ENCODE assay signal across 7 cellular contexts in genomic region chr9:78106586-78106985, GRCh38.
A peak's percentile ranks its signal among the peaks of the same experiment; 100 is the strongest.
DNase-seq lines count a peak whose midpoint lies in the region; ATAC-seq and TF ChIP-seq lines count a peak whose summit lies in the region.
"Not testable (repeated sequence)": the region's sequence is repeated elsewhere in the genome, so short reads cannot be mapped to it uniquely, and the experiment has no call there.

No MANE protein-coding gene starts in this region.

- intact Hi-C loops in activated CD4-positive, alpha-beta T cell treated with anti-CD3 and anti-CD28 coated beads for 36 hours (cut with DNase I, micrococcal nuclease), result not testable (repeated sequence)
- intact Hi-C loops in natural killer cell (cut with micrococcal nuclease), result loop anchor here (10.0 kb wide), 1 partner anchor 108 kb away; no protein-coding TSS in a partner anchor

- H3K36me3 Mint-ChIP-seq in activated CD4-positive, alpha-beta T cell treated with anti-CD3 and anti-CD28 coated beads for 36 hours (ENCODE audit: low read depth); activated T-helper 17 cell treated with anti-CD3 and anti-CD28 coated beads, Interleukin-2, amount 50 U/mL, for 72 hours (ENCODE audit: low read depth); natural killer cell: not testable (repeated sequence)
- peaks cover 45% of the 10 kb centered on the region for H3K36me3 Mint-ChIP-seq in activated CD8-positive, alpha-beta T cell treated with anti-CD3 and anti-CD28 coated beads, Interleukin-2, amount 10 ng/mL, durations not matched to agents 7 days and 5 days (ENCODE audit: low read depth)
- peaks cover 15% of the 10 kb centered on the region for H3K36me3 Mint-ChIP-seq in activated naive CD8-positive, alpha-beta T cell treated with anti-CD3 and anti-CD28 coated beads, Interleukin-2, amount 50 U/mL, for 24 hours (ENCODE audit: low read depth)

- not testable (repeated sequence) for H3K27ac Mint-ChIP-seq in activated CD4-positive, alpha-beta T cell treated with anti-CD3 and anti-CD28 coated beads for 36 hours; activated T-helper 17 cell treated with anti-CD3 and anti-CD28 coated beads, Interleukin-2, amount 50 U/mL, for 72 hours
- peak overlapping the region; percentile 20 for H3K27ac Mint-ChIP-seq in activated CD8-positive, alpha-beta T cell treated with anti-CD3 and anti-CD28 coated beads, Interleukin-2, amount 10 ng/mL, durations not matched to agents 7 days and 5 days
- peak overlapping the region; percentile 18 for H3K27ac Mint-ChIP-seq in activated naive CD8-positive, alpha-beta T cell treated with anti-CD3 and anti-CD28 coated beads, Interleukin-2, amount 50 U/mL, for 24 hours
- peak overlapping the region in 1 of 2 donors; percentile 27 for H3K27ac Mint-ChIP-seq in natural killer cell

- H3K9me3 Mint-ChIP-seq in activated CD4-positive, alpha-beta T cell treated with anti-CD3 and anti-CD28 coated beads for 36 hours (ENCODE audit: low read depth); activated T-helper 17 cell treated with anti-CD3 and anti-CD28 coated beads, Interleukin-2, amount 50 U/mL, for 72 hours; natural killer cell: not testable (repeated sequence)
- H3K9me3 Mint-ChIP-seq in activated CD8-positive, alpha-beta T cell treated with anti-CD3 and anti-CD28 coated beads, Interleukin-2, amount 10 ng/mL, durations not matched to agents 7 days and 5 days (ENCODE audit: insufficient read depth), result peaks cover 20% of the 10 kb centered on the region
- H3K9me3 Mint-ChIP-seq in activated naive CD8-positive, alpha-beta T cell treated with anti-CD3 and anti-CD28 coated beads, Interleukin-2, amount 50 U/mL, for 24 hours, result peaks cover 26% of the 10 kb centered on the region

- H3K4me3 ChIP-seq in Jurkat, Clone E6-1 (ENCODE audit: low read length), result not testable (repeated sequence)

- ATAC-seq in activated CD4-positive, alpha-beta T cell treated with anti-CD3 and anti-CD28 coated beads for 36 hours, result peak; percentile 44
- peak; percentile 48 for ATAC-seq in activated CD8-positive, alpha-beta T cell treated with anti-CD3 and anti-CD28 coated beads, Interleukin-2, amount 10 ng/mL, durations not matched to agents 7 days and 5 days
- peak; percentile 73 for ATAC-seq in activated T-helper 17 cell treated with anti-CD3 and anti-CD28 coated beads, Interleukin-2, amount 50 U/mL, for 72 hours (replicated peaks)
- ATAC-seq in activated naive CD8-positive, alpha-beta T cell treated with anti-CD3 and anti-CD28 coated beads, Interleukin-2, amount 50 U/mL, for 24 hours, result peak; percentile 43
- peak in 2 of 3 donors; percentile 37 to 67 for ATAC-seq in natural killer cell

- not testable (repeated sequence) for H3K4me3 Mint-ChIP-seq in activated CD4-positive, alpha-beta T cell treated with anti-CD3 and anti-CD28 coated beads for 36 hours; activated CD8-positive, alpha-beta T cell treated with anti-CD3 and anti-CD28 coated beads, Interleukin-2, amount 10 ng/mL, durations not matched to agents 7 days and 5 days; activated naive CD8-positive, alpha-beta T cell treated with anti-CD3 and anti-CD28 coated beads, Interleukin-2, amount 50 U/mL, for 24 hours; natural killer cell
- peak overlapping the region; percentile 14 for H3K4me3 Mint-ChIP-seq in activated T-helper 17 cell treated with anti-CD3 and anti-CD28 coated beads, Interleukin-2, amount 50 U/mL, for 72 hours

- POLR2A ChIA-PET in activated CD4-positive, alpha-beta T cell treated with anti-CD3 and anti-CD28 coated beads for 36 hours (lab: Charles Lee), result interaction anchor here (0.6 kb wide), 1 partner anchor 230 kb away, joined by 5 read pairs; no protein-coding TSS in a partner anchor
- POLR2A ChIA-PET in activated CD8-positive, alpha-beta T cell treated with anti-CD3 and anti-CD28 coated beads, Interleukin-2, amount 10 ng/mL, durations not matched to agents 7 days and 5 days (lab: Charles Lee), result interaction anchor here (0.7 kb wide), 1 partner anchor 15 kb away, joined by 5 read pairs; no protein-coding TSS in a partner anchor

- CTCF ChIA-PET in activated CD4-positive, alpha-beta T cell treated with anti-CD3 and anti-CD28 coated beads for 36 hours (lab: Charles Lee), result interaction anchor here (0.7 to 1.6 kb wide), 2 partner anchors 15 to 40 kb away, joined by 3 to 9 read pairs; no protein-coding TSS in a partner anchor
- CTCF ChIA-PET in activated CD8-positive, alpha-beta T cell treated with anti-CD3 and anti-CD28 coated beads, Interleukin-2, amount 10 ng/mL, durations not matched to agents 7 days and 5 days (lab: Charles Lee), result interaction anchor here (0.9 kb wide), 1 partner anchor 10 kb away, joined by 3 read pairs; no protein-coding TSS in a partner anchor

- TF ChIP-seq CTCF in natural killer cell (IDR thresholded peaks at IDR 0.05), result not testable (repeated sequence)

- peaks cover 24% of the 10 kb centered on the region for H3K4me1 Mint-ChIP-seq in activated CD4-positive, alpha-beta T cell treated with anti-CD3 and anti-CD28 coated beads for 36 hours
- peaks cover 50% of the 10 kb centered on the region for H3K4me1 Mint-ChIP-seq in activated CD8-positive, alpha-beta T cell treated with anti-CD3 and anti-CD28 coated beads, Interleukin-2, amount 10 ng/mL, durations not matched to agents 7 days and 5 days (ENCODE audit: low read depth)
- peaks cover 16% of the 10 kb centered on the region for H3K4me1 Mint-ChIP-seq in activated T-helper 17 cell treated with anti-CD3 and anti-CD28 coated beads, Interleukin-2, amount 50 U/mL, for 72 hours
- peaks cover 32% of the 10 kb centered on the region for H3K4me1 Mint-ChIP-seq in activated naive CD8-positive, alpha-beta T cell treated with anti-CD3 and anti-CD28 coated beads, Interleukin-2, amount 50 U/mL, for 24 hours
- H3K4me1 Mint-ChIP-seq in natural killer cell, result peaks cover 34 to 45% of the 10 kb centered on the region in 2 donors

- peak; percentile 53 for DNase-seq in Jurkat, Clone E6-1 (ENCODE audit: low read depth, low spot score)
- peak; percentile 50 for DNase-seq in activated CD4-positive, alpha-beta T cell treated with anti-CD3 and anti-CD28 coated beads for 36 hours
- peak; percentile 59 for DNase-seq in activated CD8-positive, alpha-beta T cell treated with anti-CD3 and anti-CD28 coated beads, Interleukin-2, amount 10 ng/mL, durations not matched to agents 7 days and 5 days
- DNase-seq in activated naive CD8-positive, alpha-beta T cell treated with anti-CD3 and anti-CD28 coated beads, Interleukin-2, amount 50 U/mL, for 24 hours, result peak; percentile 23
- DNase-seq in natural killer cell, result peak; percentile 20
- peak; percentile 70 for DNase-seq in stimulated activated CD8-positive, alpha-beta memory T cell treated with anti-CD3 and anti-CD28 coated beads, Interleukin-4, amount 100 ng/mL, for 48 hours

- H3K27me3 Mint-ChIP-seq in activated CD4-positive, alpha-beta T cell treated with anti-CD3 and anti-CD28 coated beads for 36 hours; activated CD8-positive, alpha-beta T cell treated with anti-CD3 and anti-CD28 coated beads, Interleukin-2, amount 10 ng/mL, durations not matched to agents 7 days and 5 days (ENCODE audit: low read depth); activated T-helper 17 cell treated with anti-CD3 and anti-CD28 coated beads, Interleukin-2, amount 50 U/mL, for 72 hours; activated naive CD8-positive, alpha-beta T cell treated with anti-CD3 and anti-CD28 coated beads, Interleukin-2, amount 50 U/mL, for 24 hours; natural killer cell (ENCODE audit: low read depth in 2 of 2): not testable (repeated sequence)

Comparison
In these comparisons a context has a peak if more than half of its experiments do, and no peak if none do; other contexts are left out.
1. DNase-seq: peak in every context shown above with its lines; median percentile 70 in stimulated activated CD8-positive, alpha-beta memory T cell treated with anti-CD3 and anti-CD28 coated beads, Interleukin-4, amount 100 ng/mL, for 48 hours; 59 in activated CD8-positive, alpha-beta T cell treated with anti-CD3 and anti-CD28 coated beads, Interleukin-2, amount 10 ng/mL, durations not matched to agents 7 days and 5 days; 53 in Jurkat, Clone E6-1; 50 in activated CD4-positive, alpha-beta T cell treated with anti-CD3 and anti-CD28 coated beads for 36 hours; 23 in activated naive CD8-positive, alpha-beta T cell treated with anti-CD3 and anti-CD28 coated beads, Interleukin-2, amount 50 U/mL, for 24 hours; 20 in natural killer cell.